ENCODE assay signal across 12 cellular contexts in the genomic region with DNA sequence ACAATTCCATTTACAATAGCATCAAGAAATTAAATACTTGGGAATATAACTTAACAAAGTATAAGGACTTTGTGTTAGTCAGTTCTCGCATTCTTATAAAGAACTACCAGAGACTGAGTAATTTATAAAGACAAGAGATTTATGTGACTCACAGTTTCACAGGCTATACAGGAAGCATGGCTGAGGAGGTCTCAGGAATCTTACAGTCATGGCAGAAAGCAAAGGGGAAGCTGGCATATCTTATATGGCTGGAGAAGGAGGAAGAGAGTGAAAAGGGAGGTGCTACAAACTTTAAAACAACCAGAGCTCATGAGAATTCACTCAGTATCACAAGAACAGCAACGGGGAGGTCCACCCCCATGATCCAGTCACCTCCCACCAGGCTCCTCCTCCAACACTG. TPM values are rescaled to one million over a fixed set of nuclear protein-coding genes. Genes with fewer than 3 reads are reported as not detected.
DNase-seq lines count a peak whose midpoint lies in the region; ATAC-seq, FAIRE-seq and TF ChIP-seq lines count a peak whose summit lies in the region.
"Had no signal": no experiment of that assay in that cellular context is flagged by ENCODE, and none has a peak within 500 bp of the region (broad histone marks: within the 10 kb centered on the region; RNA-seq: fewer than 3 reads in every experiment).

No MANE protein-coding gene starts in this region.

- POLR2A ChIA-PET in endothelial cell of umbilical vein (lab: Charles Lee), result interaction anchor here (0.7 kb wide), 1 partner anchor 94 kb away, joined by 3 read pairs; no protein-coding TSS in a partner anchor

- no peaks in the 10 kb centered on the region for H3K79me2 ChIP-seq in endothelial cell of umbilical vein (ENCODE audit: control insufficient read depth, insufficient read depth, low read length)

- no peaks in the 10 kb centered on the region for H3K9me1 ChIP-seq in endothelial cell of umbilical vein (replicated peaks; ENCODE audit: control insufficient read depth, extremely low read depth, insufficient read depth, low read length)

- DNase-seq in SKM-1 treated with dmso at 0.1 percent for 144 hours (lab: John Stamatoyannopoulos, UW; ENCODE audit: unreplicated experiment), result peak; percentile 61
- DNase-seq in SKM-1 (lab: John Stamatoyannopoulos, UW; ENCODE audit: unreplicated experiment), result no peak
- DNase-seq in NOMO-1 treated with dmso at 0.1 percent for 144 hours (lab: John Stamatoyannopoulos, UW; ENCODE audit: unreplicated experiment), result peak; percentile 37
- peak; percentile 59 for DNase-seq in endothelial cell of umbilical vein (ENCODE audit: low read depth, low spot score)
- peak; percentile 45 for DNase-seq in posterior vena cava (ENCODE audit: low spot score)
- DNase-seq: NCI-H524, psoas muscle, SW 1271 had no signal

- CTCF ChIA-PET in endothelial cell of umbilical vein (lab: Charles Lee), result interaction anchor here (0.8 to 3.1 kb wide), 5 partner anchors 16 to 32 kb away, joined by 4 to 23 read pairs (median 4); partner anchors contain the start of gene CCDC134

- dilution Hi-C loops in endothelial cell of umbilical vein (cut with MboI; ENCODE audit: extremely low pct_ligation_motif_present, low sequenced_read_pairs), result no loop called here

- no TSS peak for BruUV-seq in endothelial cell of umbilical vein (replicated peaks; lab: Mats Ljungman, UMichigan)

- peaks cover 0 to 3% of the 10 kb centered on the region in 2 experiments for H3K27me3 ChIP-seq in endothelial cell of umbilical vein (ENCODE audit: control insufficient read depth in 2 of 2, insufficient read depth in 2 of 2, low read length in 2 of 2)

- H3K4me3 ChIP-seq in endothelial cell of umbilical vein (replicated peaks in 1 of 3; ENCODE audit: insufficient read depth in 1 of 3, low read depth in 1 of 3, low read length in 3 of 3), result no peak overlapping the region
- H3K4me3 ChIP-seq: psoas muscle had no signal

- peak; percentile 85 for FAIRE-seq in endothelial cell of umbilical vein (lab: Jason Lieb, UNC)
- FAIRE-seq: A204.1 had no signal

- no peaks in the 10 kb centered on the region for H3K9me3 ChIP-seq in endothelial cell of umbilical vein (replicated peaks; ENCODE audit: control insufficient read depth, insufficient read depth, low read length)
- H3K9me3 ChIP-seq: psoas muscle had no signal

- no peaks in the 10 kb centered on the region for H4K20me1 ChIP-seq in endothelial cell of umbilical vein (replicated peaks; ENCODE audit: control insufficient read depth, extremely low read depth, insufficient read depth, low read length)

- no peak for TF ChIP-seq POLR2A in endothelial cell of umbilical vein (IDR thresholded peaks at IDR 0.05; ENCODE audit: low read depth, low read length)

- no peak overlapping the region for H3K9ac ChIP-seq in endothelial cell of umbilical vein (replicated peaks; ENCODE audit: extremely low read depth, insufficient read depth, low read length)

- H3K27ac ChIP-seq in endothelial cell of umbilical vein (ENCODE audit: insufficient read depth, low read depth, low read length), result peak overlapping the region; percentile 15
- H3K27ac ChIP-seq: psoas muscle had no signal

- intact Hi-C loops in endothelial cell of umbilical vein (cut with micrococcal nuclease), result no loop called here
- intact Hi-C loops in posterior vena cava (cut with DNase I), result no loop called here

- H3K36me3 ChIP-seq in endothelial cell of umbilical vein (ENCODE audit: control insufficient read depth in 2 of 2, extremely low read depth in 1 of 2, insufficient read depth in 2 of 2, low read length in 2 of 2), result no peaks in the 10 kb centered on the region

- ATAC-seq in HG02759 (IDR thresholded peaks at IDR 0.05; ENCODE audit: unreplicated experiment) (no peak), HG02973 (IDR thresholded peaks at IDR 0.05; ENCODE audit: unreplicated experiment) (no peak), HG02840 (IDR thresholded peaks at IDR 0.05; ENCODE audit: low FRiP score, unreplicated experiment) (no peak)
- ATAC-seq: psoas muscle had no signal

- no peak for TF ChIP-seq CTCF in endothelial cell of umbilical vein (IDR thresholded peaks at IDR 0.05; ENCODE audit: extremely low read depth in 1 of 2, insufficient read depth in 1 of 2, low read depth in 1 of 2, low read length in 2 of 2)

- peak overlapping the region; percentile 89 for H2AFZ ChIP-seq in endothelial cell of umbilical vein (ENCODE audit: low read depth, low read length)

- peaks cover 4% of the 10 kb centered on the region for H3K4me1 ChIP-seq in endothelial cell of umbilical vein (ENCODE audit: control insufficient read depth, extremely low read depth, insufficient read depth, low read length)
- H3K4me1 ChIP-seq: psoas muscle had no signal

- H3K4me2 ChIP-seq in endothelial cell of umbilical vein (ENCODE audit: insufficient read depth, low read length), result peak overlapping the region; percentile 8

TF ChIP-seq in endothelial cell of umbilical vein, 7 proteins besides CTCF, POLR2A, EP300 and RAD21:
- TF ChIP-seq GATA2 (IDR thresholded peaks at IDR 0.05; ENCODE audit: insufficient read depth, insufficient read length, low read depth, low read length) (no peak), JUN (IDR thresholded peaks at IDR 0.05; ENCODE audit: borderline replicate concordance, insufficient read depth, insufficient read length, low read depth) (peak; percentile 37), FOS (IDR thresholded peaks at IDR 0.05; ENCODE audit: borderline replicate concordance, insufficient read depth, low read length) (peak; percentile 59)

RNA-seq across cellular contexts. Expression of gene CCDC134, which starts 32.1 kb away (rescaled TPM):
- total RNA-seq in endothelial cell of umbilical vein, result 8.1 and 8.4 TPM in 2 replicates
- 4.0 and 4.5 TPM in 2 replicates for polyA plus RNA-seq in endothelial cell of umbilical vein
- 4.1 and 5.0 TPM in 2 replicates for polyA plus RNA-seq in endothelial cell of umbilical vein (2011; cell fraction: cytosol; rRNA removed)
- 4.5 TPM in 2 replicates for polyA plus RNA-seq in endothelial cell of umbilical vein (2011; cell fraction: nucleus; rRNA removed)
- polyA plus RNA-seq in endothelial cell of umbilical vein (2012), result 2.3 and 3.0 TPM in 2 replicates
- 10.3 and 13.1 TPM in 2 replicates for polyA minus RNA-seq in endothelial cell of umbilical vein
- polyA minus RNA-seq in endothelial cell of umbilical vein (2011; cell fraction: cytosol; rRNA and poly(A)+ RNA removed), result 4.9 TPM
- polyA minus RNA-seq in endothelial cell of umbilical vein (2011; cell fraction: nucleus; rRNA and poly(A)+ RNA removed), result 2.3 and 2.5 TPM in 2 replicates
- 1 to 10 TPM; 5.1 to 5.7 TPM for total RNA-seq in posterior vena cava
